In genomic region chr10:73577788-73578187, GRCh38 we compare ENCODE assay signal across 9 cellular contexts. TPM values are rescaled to one million over a fixed set of nuclear protein-coding genes. Genes with fewer than 3 reads are reported as not detected.
DNase-seq lines count a peak whose midpoint lies in the region; ATAC-seq and TF ChIP-seq lines count a peak whose summit lies in the region.
"Had no signal": no experiment of that assay in that cellular context is flagged by ENCODE, and none has a peak within 500 bp of the region (broad histone marks: within the 10 kb centered on the region; RNA-seq: fewer than 3 reads in every experiment).

No MANE protein-coding gene starts in this region.

- H3K27ac ChIP-seq in upper lobe of left lung = peak overlapping the region; percentile 75 to 80 (median 77)

- H3K36me3 ChIP-seq in mucosa of descending colon (ENCODE audit: low read depth) (no peaks in the 10 kb centered on the region), upper lobe of left lung (no peaks in the 10 kb centered on the region)

- peak in 1 of 4 donors; percentile 51 for TF ChIP-seq POLR2A in upper lobe of left lung (IDR thresholded peaks at IDR 0.05)

- H3K9me3 ChIP-seq in mucosa of descending colon = no peaks in the 10 kb centered on the region
- H3K9me3 ChIP-seq in upper lobe of left lung = no peaks in the 10 kb centered on the region

- H3K4me1 ChIP-seq in mucosa of descending colon (ENCODE audit: low read depth) (peaks cover 22% of the 10 kb centered on the region), upper lobe of left lung (peaks cover 6 to 13% (median 9%) of the 10 kb centered on the region in 4 donors)

- intact Hi-C loops in mucosa of descending colon (cut with DNase I, micrococcal nuclease) = no loop called here

- ATAC-seq in mucosa of descending colon (peak; percentile 65), upper lobe of left lung (ENCODE audit: low FRiP score in 2 of 2) (peak; percentile 73 to 90), HG03521 (IDR thresholded peaks at IDR 0.05; ENCODE audit: unreplicated experiment) (no peak), HG03432 (IDR thresholded peaks at IDR 0.05; ENCODE audit: unreplicated experiment) (no peak)
- ATAC-seq: HCT116 had no signal

- TF ChIP-seq EP300 in upper lobe of left lung (IDR thresholded peaks at IDR 0.05) = peak in 1 of 4 donors; percentile 95

- no peak for TF ChIP-seq CTCF in fibroblast of mammary gland (conservative IDR thresholded peaks at IDR 0.05; ENCODE audit: control insufficient read depth, insufficient read depth, low read depth, low read length)
- no peak for TF ChIP-seq CTCF in mucosa of descending colon (IDR thresholded peaks at IDR 0.05)
- no peak for TF ChIP-seq CTCF in upper lobe of left lung (IDR thresholded peaks at IDR 0.05)

- H3K4me3 ChIP-seq in fibroblast of mammary gland (ENCODE audit: control insufficient read depth, low read depth, low read length) (no peak overlapping the region), mucosa of descending colon (no peak overlapping the region), upper lobe of left lung (no peak overlapping the region)

- 75 to 79% methylated on average over 1 of the region's 1 CpG for WGBS in upper lobe of left lung, 2 donors

- no peaks in the 10 kb centered on the region for H3K27me3 ChIP-seq in upper lobe of left lung

- DNase-seq in DMS 273 (lab: John Stamatoyannopoulos, UW; ENCODE audit: unreplicated experiment) (peak; percentile 7), DMS 273 treated with DMSO at 0.1 percent for 48 hours (lab: John Stamatoyannopoulos, UW) (no peak), fibroblast of mammary gland (ENCODE audit: low read depth) (peak; percentile 72), mucosa of descending colon (peak in 2 of 3 donors; percentile 29 to 45), upper lobe of left lung (peak in 1 of 2 donors; percentile 92), NOMO-1 treated with dmso at 0.1 percent for 144 hours (lab: John Stamatoyannopoulos, UW; ENCODE audit: unreplicated experiment) (no peak)

RNA-seq across cellular contexts. Expression of gene USP54, which starts 13.4 kb away (rescaled TPM):
- total RNA-seq in mucosa of descending colon (100 to 1,000 TPM in 2 of 3 donors, 10 to 100 TPM in 1; 97.0 to 149 (median 109) TPM), upper lobe of left lung (100 to 1,000 TPM in 4 of 6 donors, 10 to 100 TPM in 2; 67.9 to 188 (median 120) TPM)

Comparison
In these comparisons a context has a peak if more than half of its experiments do, and no peak if none do; other contexts are left out.
1. DNase-seq: peak in DMS 273 (single experiment), fibroblast of mammary gland (single experiment) and mucosa of descending colon (2 of 3); none in DMS 273 treated with DMSO at 0.1 percent for 48 hours (single experiment) and NOMO-1 treated with dmso at 0.1 percent for 144 hours (single experiment).
2. ATAC-seq: peak in mucosa of descending colon (single experiment) and upper lobe of left lung (2 of 2); none in HG03521 (single experiment) and HG03432 (single experiment).